8 cellular contexts compared by ENCODE assay signal in the genomic region with DNA sequence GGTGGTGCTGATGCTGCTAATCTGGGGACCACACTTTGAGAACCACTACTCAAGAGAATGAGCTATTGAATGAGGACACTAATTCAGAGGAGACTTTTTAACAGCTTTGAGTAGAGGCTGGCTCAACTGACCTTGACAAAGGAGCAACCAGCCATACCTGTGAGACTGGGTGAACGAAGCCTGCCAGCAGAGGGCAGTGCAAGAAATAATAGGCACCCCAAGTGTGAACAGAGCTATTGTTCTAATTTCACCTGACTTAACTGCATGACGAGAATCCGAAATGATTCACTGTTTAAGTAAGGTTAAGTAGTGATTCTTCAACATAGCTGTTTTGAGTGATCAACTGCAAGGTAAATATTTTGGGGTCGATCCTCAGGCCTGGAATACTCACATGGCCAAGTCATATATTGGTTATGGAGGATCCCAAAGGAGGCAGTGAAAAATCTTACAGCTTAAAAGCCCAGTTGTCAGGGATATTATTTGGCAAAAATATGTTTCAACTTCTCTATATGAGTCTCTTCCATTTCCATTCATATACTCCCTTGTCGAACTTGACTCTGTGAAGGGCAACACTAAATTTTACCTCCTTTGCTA.
DNase-seq lines count a peak whose midpoint lies in the region; ATAC-seq and TF ChIP-seq lines count a peak whose summit lies in the region.

No MANE protein-coding gene starts in this region.

- H3K27me3 ChIP-seq in uterus: no peaks in the 10 kb centered on the region

- H3K9me3 ChIP-seq in uterus: no peaks in the 10 kb centered on the region

- intact Hi-C loops in uterus (cut with DNase I; ENCODE audit: low total_unique reads): no loop called here

- ATAC-seq in GM19468 (IDR thresholded peaks at IDR 0.05; ENCODE audit: extremely low read depth, unreplicated experiment) (peak; percentile 77), HG03460 (IDR thresholded peaks at IDR 0.05; ENCODE audit: unreplicated experiment) (peak; percentile 97)

- no peak overlapping the region for H3K27ac ChIP-seq in uterus

- no peak for TF ChIP-seq POLR2A in uterus (IDR thresholded peaks at IDR 0.05)

- no peaks in the 10 kb centered on the region for H3K36me3 ChIP-seq in uterus

- DNase-seq in GM10266 (ENCODE audit: extremely low spot score) (peak; percentile 38), T-helper 9 cell (peak; percentile 1), dermis microvascular lymphatic vessel endothelial cell (ENCODE audit: low read depth in 2 of 2) (peak; percentile 15 to 47), mucosa of gallbladder (ENCODE audit: low spot score) (peak; percentile 72), uterus (peak; percentile 51 to 62), dedifferentiated amniotic fluid mesenchymal stem cell (ENCODE audit: extremely low spot score) (no peak)

- H3K4me3 ChIP-seq in uterus: no peak overlapping the region

- no peaks in the 10 kb centered on the region for H3K4me1 ChIP-seq in uterus

- TF ChIP-seq CTCF in GM10266 (IDR thresholded peaks at IDR 0.05; ENCODE audit: control insufficient read depth, insufficient read depth, low read depth, missing control alignments) (peak; percentile 72), uterus (IDR thresholded peaks at IDR 0.05) (peak; percentile 26 to 62 (median 58))
